30 cellular contexts compared by ENCODE assay signal in the genomic region with DNA sequence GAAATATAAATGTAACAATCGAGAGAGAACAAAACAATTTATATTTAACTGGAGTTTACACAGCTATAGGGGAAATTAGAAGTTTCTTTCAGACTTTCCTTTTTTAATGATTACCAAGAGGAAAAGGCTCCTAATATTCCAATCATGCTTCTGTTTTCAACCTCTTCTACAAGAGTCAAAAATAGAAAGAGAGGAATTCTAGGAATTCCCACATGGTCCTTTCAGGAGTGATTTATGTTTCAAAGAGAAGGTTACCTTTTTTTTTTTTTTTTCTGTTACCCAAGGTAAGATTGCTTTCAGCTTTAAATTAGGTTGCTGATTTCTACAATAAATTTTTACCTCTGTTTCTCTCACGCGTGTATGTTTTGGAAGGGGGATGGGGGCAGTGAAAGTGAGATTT.
"Had no signal": no experiment of that assay in that cellular context is flagged by ENCODE, and none has a peak within 500 bp of the region (broad histone marks: within the 10 kb centered on the region; RNA-seq: fewer than 3 reads in every experiment).

No MANE protein-coding gene starts in this region.

- H3K4me3 ChIP-seq: colonic mucosa, gastrocnemius medialis, heart left ventricle, hepatocyte, lower lobe of right lung, mucosa of descending colon, pancreas, right lobe of liver, smooth muscle cell, suprapubic skin had no signal

- H3K27ac Mint-ChIP-seq: dendritic cell treated with granulocyte-macrophage colony-stimulating factor and Interleukin-4, amounts not matched to agents 40 ng/mL and 50 ng/mL, for 4 days; endodermal cell; mesothelial cell of epicardium; naive B cell; natural killer cell treated with Interleukin-12 subunit alpha and Interleukin-12 subunit beta and Interleukin-15 and Interleukin-18, amount 100 ng/mL, for 72 hours; stimulated activated naive CD8-positive, alpha-beta T cell treated with anti-CD3 and anti-CD28 coated beads, Interleukin-15, amount 100 ng/mL, for 72 hours had no signal

- H3K9me3 ChIP-seq: colonic mucosa, gastrocnemius medialis, lower lobe of right lung, mucosa of descending colon, neutrophil, pancreas, right lobe of liver, suprapubic skin had no signal

- H3K4me3 Mint-ChIP-seq: dendritic cell treated with granulocyte-macrophage colony-stimulating factor and Interleukin-4, amounts not matched to agents 40 ng/mL and 50 ng/mL, for 4 days; endodermal cell; mesothelial cell of epicardium; naive B cell; natural killer cell treated with Interleukin-12 subunit alpha and Interleukin-12 subunit beta and Interleukin-15 and Interleukin-18, amount 100 ng/mL, for 72 hours; neural crest cell; stimulated activated naive CD8-positive, alpha-beta T cell treated with anti-CD3 and anti-CD28 coated beads, Interleukin-15, amount 100 ng/mL, for 72 hours had no signal

- H3K4me1 ChIP-seq: colonic mucosa, gastrocnemius medialis, heart left ventricle, lower lobe of right lung, pancreas, right lobe of liver, suprapubic skin had no signal

- H3K27me3 Mint-ChIP-seq: dendritic cell treated with granulocyte-macrophage colony-stimulating factor and Interleukin-4, amounts not matched to agents 40 ng/mL and 50 ng/mL, for 4 days; naive B cell; natural killer cell treated with Interleukin-12 subunit alpha and Interleukin-12 subunit beta and Interleukin-15 and Interleukin-18, amount 100 ng/mL, for 72 hours; stimulated activated naive CD8-positive, alpha-beta T cell treated with anti-CD3 and anti-CD28 coated beads, Interleukin-15, amount 100 ng/mL, for 72 hours had no signal

- ATAC-seq: esophagus mucosa; gastrocnemius medialis; heart left ventricle; left ventricle myocardium superior; lower lobe of right lung; mucosa of descending colon; natural killer cell treated with Interleukin-12 subunit alpha and Interleukin-12 subunit beta and Interleukin-15 and Interleukin-18, amount 100 ng/mL, for 72 hours; pancreas; right lobe of liver; stimulated activated naive CD8-positive, alpha-beta T cell treated with anti-CD3 and anti-CD28 coated beads, Interleukin-15, amount 100 ng/mL, for 72 hours had no signal

- H3K36me3 ChIP-seq: colonic mucosa, gastrocnemius medialis, heart left ventricle, lower lobe of right lung, neutrophil, pancreas, right lobe of liver, suprapubic skin had no signal

- H2AFZ ChIP-seq: hepatocyte had no signal

- H3K4me2 ChIP-seq: hepatocyte, smooth muscle cell had no signal

- H3K79me2 ChIP-seq: hepatocyte had no signal

- H3K4me1 Mint-ChIP-seq: endodermal cell; mesothelial cell of epicardium; naive B cell; neural crest cell; stimulated activated naive CD8-positive, alpha-beta T cell treated with anti-CD3 and anti-CD28 coated beads, Interleukin-15, amount 100 ng/mL, for 72 hours had no signal

- FAIRE-seq: islet of Langerhans, pancreas had no signal

- DNase-seq: colonic mucosa; effector CD8-positive, alpha-beta T cell; endodermal cell; foreskin fibroblast; gastrocnemius medialis; heart left ventricle; left ventricle myocardium superior; lower lobe of right lung; mucosa of descending colon; naive B cell; pancreas; right lobe of liver; stimulated activated CD4-positive, alpha-beta T cell treated with anti-CD3 and anti-CD28 coated beads, Interleukin-12 subunit alpha, Interleukin-12 subunit beta, amount 100 ng/mL, for 4 hours; stimulated activated CD4-positive, alpha-beta T cell treated with anti-CD3 and anti-CD28 coated beads, Interleukin-1b, Interleukin-23, amount 100 ng/mL, for 48 hours; stimulated activated CD4-positive, alpha-beta T cell treated with anti-CD3 and anti-CD28 coated beads, Interleukin-4, amount 100 ng/mL, for 1 hour; stimulated activated CD8-positive, alpha-beta memory T cell treated with anti-CD3 and anti-CD28 coated beads, Interleukin-4, amount 100 ng/mL, for 48 hours; stimulated activated naive CD4-positive, alpha-beta T cell; stimulated activated naive CD8-positive, alpha-beta T cell treated with anti-CD3 and anti-CD28 coated beads, Interleukin-15, amount 100 ng/mL, for 72 hours; trophoblast cell had no signal

- H3K27me3 ChIP-seq: colonic mucosa, gastrocnemius medialis, heart left ventricle, hepatocyte, neutrophil, pancreas, right lobe of liver, suprapubic skin had no signal

- H3K27ac ChIP-seq: colonic mucosa, epithelial cell of prostate, gastrocnemius medialis, heart left ventricle, hepatocyte, lower lobe of right lung, neutrophil, pancreas, right lobe of liver, suprapubic skin had no signal

- H3K36me3 Mint-ChIP-seq: mesothelial cell of epicardium; natural killer cell treated with Interleukin-12 subunit alpha and Interleukin-12 subunit beta and Interleukin-15 and Interleukin-18, amount 100 ng/mL, for 72 hours had no signal
